In genomic region chr15:22954798-22955543, GRCh38 we compare ENCODE assay signal across 27 cellular contexts. TPM values are rescaled to one million over a fixed set of nuclear protein-coding genes. Genes with fewer than 3 reads are reported as not detected.
A peak's percentile ranks its signal among the peaks of the same experiment; 100 is the strongest.
DNase-seq lines count a peak whose midpoint lies in the region; ATAC-seq, FAIRE-seq and TF ChIP-seq lines count a peak whose summit lies in the region.
"Had no signal": no experiment of that assay in that cellular context is flagged by ENCODE, and none has a peak within 500 bp of the region (broad histone marks: within the 10 kb centered on the region; RNA-seq: fewer than 3 reads in every experiment).

No MANE protein-coding gene starts in this region.

- FAIRE-seq in A549 (lab: Jason Lieb, UNC) (no peak), GM19239 (lab: Jason Lieb, UNC) (no peak)
- FAIRE-seq: bronchial epithelial cell, frontal cortex, GM12891 had no signal

- H3K4me3 ChIP-seq in A549 = no peak overlapping the region
- no peak overlapping the region for H3K4me3 ChIP-seq in epithelial cell of proximal tubule (ENCODE audit: low read depth, low read length)
- H3K4me3 ChIP-seq: HAP-1, PC-9, SJCRH30, skin epidermis had no signal

- TF ChIP-seq POLR2A in A549 (IDR thresholded peaks at IDR 0.05; ENCODE audit: low read length) = no peak; the same call in 1 of the 2 replicates

- POLR2A ChIA-PET in A549 (lab: Yijun Ruan, JAX) (no interaction called here), RWPE1 (lab: Yijun Ruan, JAX; ENCODE audit: low non-redundant PET) (interaction anchor here (1.3 kb wide), 1 partner anchor 25 kb away, joined by 3 read pairs; the partner anchor contains the start of gene CYFIP1)

- H3K4me2 ChIP-seq in A549 = no peak overlapping the region
- H3K4me2 ChIP-seq: PC-9 had no signal

- no peaks in the 10 kb centered on the region for H3K9me3 ChIP-seq in A549
- H3K9me3 ChIP-seq: HAP-1, SJCRH30 had no signal

- H3K4me1 ChIP-seq in A549 = no peaks in the 10 kb centered on the region
- H3K4me1 ChIP-seq: SJCRH30 had no signal

- no peak for TF ChIP-seq CTCF in A549 (IDR thresholded peaks at IDR 0.05)
- no peak for TF ChIP-seq CTCF in RWPE1 (conservative IDR thresholded peaks at IDR 0.05; ENCODE audit: low read depth)
- TF ChIP-seq CTCF in epithelial cell of proximal tubule (conservative IDR thresholded peaks at IDR 0.05; ENCODE audit: low read depth, low read length) = peak; percentile 5

- intact Hi-C loops in posterior vena cava (cut with DNase I) = no loop called here

- ATAC-seq in A549 (peak; percentile 46 to 65; a peak in 3 of 6 replicates), HG02571 (IDR thresholded peaks at IDR 0.05; ENCODE audit: unreplicated experiment) (no peak), GM21723 (IDR thresholded peaks at IDR 0.05; ENCODE audit: unreplicated experiment) (no peak)
- ATAC-seq: activated T-helper 17 cell treated with anti-CD3 and anti-CD28 coated beads, Interleukin-2, amount 50 U/mL, for 72 hours; natural killer cell; stimulated activated naive CD8-positive, alpha-beta T cell treated with anti-CD3 and anti-CD28 coated beads, Interleukin-15, Interleukin-2, amounts not matched to agents 100 U/mL and 50 U/mL, for 24 hours had no signal

- H3K27ac ChIP-seq in A549 (no peak overlapping the region), RWPE1 (peak overlapping the region; percentile 22)
- H3K27ac ChIP-seq: PC-9, SJCRH30 had no signal

- 76% methylated on average over 14 of the region's 14 CpGs for WGBS in A549 (ENCODE audit: missing lambda C conversion rate)

- CTCF ChIA-PET in A549 (lab: Yijun Ruan, JAX) = interaction anchor here (1.0 to 1.2 kb wide), 3 partner anchors 9 to 81 kb away, joined by 4 to 5 read pairs (median 4); no protein-coding TSS in a partner anchor
- CTCF ChIA-PET in RWPE1 (lab: Yijun Ruan, JAX) = interaction anchor here (1.1 to 1.9 kb wide), 3 partner anchors 25 to 49 kb away, joined by 3 to 10 read pairs (median 3); partner anchors contain the start of gene CYFIP1

- no peak for TF ChIP-seq EP300 in A549 (IDR thresholded peaks at IDR 0.05)

- no peak for DNase-seq in A549 (ENCODE audit: low read depth in 1 of 2, low spot score in 1 of 2)
- DNase-seq in RWPE1 (ENCODE audit: low spot score) = peak; percentile 35
- DNase-seq in epithelial cell of proximal tubule (ENCODE audit: low read depth) = no peak
- DNase-seq in posterior vena cava (ENCODE audit: low spot score) = peak; percentile 67
- no peak for DNase-seq in GM19239 (ENCODE audit: insufficient read length, low spot score)
- DNase-seq in A172 (ENCODE audit: low spot score) = no peak
- DNase-seq: activated CD4-positive, alpha-beta T cell treated with anti-CD3 and anti-CD28 coated beads for 48 hours; activated naive CD8-positive, alpha-beta T cell treated with anti-CD3 and anti-CD28 coated beads, Interleukin-2, amount 10 ng/mL, durations not matched to agents 7 days and 5 days; CD4-positive, alpha-beta memory T cell; DMS79; erythroblast; natural killer cell; NCI-H1694 treated with DMSO at 0.1 percent for 48 hours; NCI-H345; PC-9; SJCRH30; stimulated activated CD4-positive, alpha-beta T cell treated with anti-CD3 and anti-CD28 coated beads, Interleukin-2, amount 100 ng/mL, for 48 hours; stimulated activated naive CD8-positive, alpha-beta T cell treated with anti-CD3 and anti-CD28 coated beads, Interleukin-15, Interleukin-2, amounts not matched to agents 100 U/mL and 50 U/mL, for 24 hours; T-helper 1 cell had no signal

- peak in 1 of 2 experiments; percentile 26; a peak in 1 of 5 replicates for TF ChIP-seq RAD21 in A549 (conservative IDR thresholded peaks at IDR 0.05 in 1 of 2, IDR thresholded peaks at IDR 0.05 in 1 of 2)

TF ChIP-seq in A549, 52 proteins besides CTCF, POLR2A, EP300 and RAD21:
- TF ChIP-seq HES2 (IDR thresholded peaks at IDR 0.05) (no peak), RCOR1 (IDR thresholded peaks at IDR 0.05; ENCODE audit: low read depth, low read length) (no peak)

RNA-seq across cellular contexts. Expression of gene CYFIP1, which starts 25.2 kb away (rescaled TPM):
- polyA plus RNA-seq in A549 (2011; rRNA removed) (68.2 and 83.3 TPM in 2 replicates), A549 (2017; fragmentation: RNase III; extraction: RNeasy Plus Mini Kit Qiagen cat#74134 plus additional on column Dnase treatment) (69.4 to 71.2 TPM (median 70.8 TPM) in 3 replicates)
- polyA plus RNA-seq in A549 (2012; cell fraction: cytosol; rRNA removed) = 60.4 TPM in 2 replicates
- polyA plus RNA-seq in A549 (2012; cell fraction: nucleus; rRNA removed) = 124 and 168 TPM in 2 replicates
- 112 and 132 TPM in 2 replicates for polyA minus RNA-seq in A549 (2011; rRNA and poly(A)+ RNA removed)
- total RNA-seq in epithelial cell of proximal tubule (104 and 119 TPM in 2 replicates), posterior vena cava (100 to 1,000 TPM; 116 to 119 TPM)
- total RNA-seq in A172 (2014; rRNA removed; shearing (Covaris generic)) = 78.1 and 81.4 TPM in 2 replicates

Comparison
In these comparisons a context has a peak if more than half of its experiments do, and no peak if none do; other contexts are left out.
1. ATAC-seq: peak in A549 (2 of 2); none in HG02571 (single experiment) and GM21723 (single experiment).
2. DNase-seq: peak in RWPE1 (single experiment) and posterior vena cava (single experiment); none in A549 (0 of 2), epithelial cell of proximal tubule (single experiment), GM19239 (single experiment) and A172 (single experiment).